ENCODE assay signal across 10 cellular contexts in genomic region chr3:49422379-49423248, GRCh38. TPM values are rescaled to one million over a fixed set of nuclear protein-coding genes. Genes with fewer than 3 reads are reported as not detected.
DNase-seq lines count a peak whose midpoint lies in the region; ATAC-seq and TF ChIP-seq lines count a peak whose summit lies in the region.
"Had no signal": no experiment of that assay in that cellular context is flagged by ENCODE, and none has a peak within 500 bp of the region (broad histone marks: within the 10 kb centered on the region; RNA-seq: fewer than 3 reads in every experiment).

Gene AMT, minus strand, starts transcription at chr3:49422473. Its CDS starts 23 bp downstream, at chr3:49422450.

- H3K79me2 ChIP-seq in H9 (ENCODE audit: insufficient read depth, low read length): no peaks in the 10 kb centered on the region

- peaks cover 10 to 31% (median 20%) of the 10 kb centered on the region in 3 experiments for H3K36me3 Mint-ChIP-seq in H9 (ENCODE audit: insufficient read depth in 1 of 3, low read depth in 3 of 3)

- no peaks in the 10 kb centered on the region for H3K79me1 ChIP-seq in H9 (ENCODE audit: insufficient read depth, low read depth, low read length, poor library complexity, severe bottlenecking)

- H3K4me1 ChIP-seq in H9 (ENCODE audit: insufficient read depth, low read length): no peaks in the 10 kb centered on the region; the same call in 1 of the 2 replicates

- H3K56ac ChIP-seq in H9 (ENCODE audit: insufficient read length, low read depth, low read length): no peak within 1 kb of the TSS

- H3K27ac Mint-ChIP-seq in H9: peak within 1 kb of the TSS; percentile 92 to 97 (median 94)

- H3K4ac ChIP-seq in H9 (ENCODE audit: low read depth, low read length): no peak within 1 kb of the TSS

- H3K4me3 Mint-ChIP-seq in H9: peak within 1 kb of the TSS; percentile 92 to 93

- H3K23ac ChIP-seq in H9 (ENCODE audit: insufficient read length, low read depth, low read length): no peak within 1 kb of the TSS

- ATAC-seq in HG03565 (IDR thresholded peaks at IDR 0.05; ENCODE audit: unreplicated experiment): no peak

- no peak within 1 kb of the TSS for H4K8ac ChIP-seq in H9 (replicated peaks; ENCODE audit: insufficient read length, low read depth, low read length)

- H2BK15ac ChIP-seq in H9 (ENCODE audit: low read depth, low read length): no peak within 1 kb of the TSS

- no peak within 1 kb of the TSS for H2AFZ ChIP-seq in H9 (ENCODE audit: low read length)

- no peak within 1 kb of the TSS for H4K91ac ChIP-seq in H9 (ENCODE audit: insufficient read length, low read depth, low read length)

- H3K9me3 ChIP-seq in H9 (ENCODE audit: control insufficient read depth, low read depth, low read length): no peaks in the 10 kb centered on the region
- H3K9me3 ChIP-seq in iPS-18c (ENCODE audit: control insufficient read depth, insufficient read depth, low read length): no peaks in the 10 kb centered on the region

- no peak within 1 kb of the TSS for H3T11ph ChIP-seq in H9 (ENCODE audit: low read length)

- TF ChIP-seq CTCF in H9 (conservative IDR thresholded peaks at IDR 0.05) (no peak; the same call in 2 of the 3 replicates), astrocyte of the spinal cord (IDR thresholded peaks at IDR 0.05; ENCODE audit: low read depth, low read length) (no peak)

- in situ Hi-C loops in astrocyte of the spinal cord (cut with HindIII; ENCODE audit: low sequenced_read_pairs): no loop called here

- H3K4me1 Mint-ChIP-seq in H9: peaks cover 18 to 21% of the 10 kb centered on the region in 2 experiments

- no peak within 1 kb of the TSS for H2AK5ac ChIP-seq in H9 (ENCODE audit: insufficient read length, low read length)

- DNase-seq in H9: peak; percentile 96
- DNase-seq in astrocyte of the spinal cord (ENCODE audit: low read depth, low spot score): peak; percentile 34
- DNase-seq in retina: peak; percentile 73
- no peak for DNase-seq in NCI-H2196 (lab: John Stamatoyannopoulos, UW; ENCODE audit: unreplicated experiment)
- DNase-seq in DMS153 (lab: John Stamatoyannopoulos, UW): no peak
- no peak for DNase-seq in A172 (ENCODE audit: low spot score)
- DNase-seq: activated CD4-positive, alpha-beta T cell treated with anti-CD3 and anti-CD28 coated beads, Interleukin-2, amount 50 U/mL, for 48 hours; kidney glomerular epithelial cell had no signal

- peak within 1 kb of the TSS; percentile 90 for H3K9ac ChIP-seq in H9 (ENCODE audit: extremely low read depth, insufficient read length, low read length)

- H2BK20ac ChIP-seq in H9 (ENCODE audit: low read depth, low read length, poor library complexity, severe bottlenecking): no peak within 1 kb of the TSS

- peak within 1 kb of the TSS; percentile 1 for H3K4me3 ChIP-seq in astrocyte of the spinal cord (ENCODE audit: low read depth, low read length)
- H3K4me3 ChIP-seq in iPS-18c (ENCODE audit: insufficient read depth, low read depth, low read length): peak within 1 kb of the TSS; percentile 75

- peak within 1 kb of the TSS; percentile 88 for H3K14ac ChIP-seq in H9 (ENCODE audit: insufficient read depth, low read length)

- H2BK120ac ChIP-seq in H9 (ENCODE audit: low read depth, low read length, poor library complexity, severe bottlenecking): no peak within 1 kb of the TSS

- peak within 1 kb of the TSS; percentile 86 for H3K4me2 ChIP-seq in H9 (ENCODE audit: insufficient read depth, insufficient read length, low read length)

- no peaks in the 10 kb centered on the region for H3K27me3 Mint-ChIP-seq in H9 (ENCODE audit: low read depth)

- H3K23me2 ChIP-seq in H9 (ENCODE audit: insufficient read length, low read depth, low read length, poor library complexity, severe bottlenecking): peaks cover 4% of the 10 kb centered on the region

- H4K5ac ChIP-seq in H9 (ENCODE audit: insufficient read length, low read depth, low read length): no peak within 1 kb of the TSS

- H3K27ac ChIP-seq in H9 (ENCODE audit: insufficient read length, low read depth, low read length): no peak within 1 kb of the TSS

- WGBS in H9 (ENCODE audit: extremely low coverage, insufficient read length, low lambda C conversion rate): no CpG with 5 or more reads among the region's 25 CpGs

- peak within 1 kb of the TSS; percentile 25 for H2BK5ac ChIP-seq in H9 (ENCODE audit: insufficient read length, low read length)

- no peaks in the 10 kb centered on the region; a peak in 1 of 5 replicates for H3K9me3 Mint-ChIP-seq in H9

- no peaks in the 10 kb centered on the region for H3K27me3 ChIP-seq in H9 (ENCODE audit: insufficient read depth, low read length)

- peak within 1 kb of the TSS; percentile 80 for H3K18ac ChIP-seq in H9 (ENCODE audit: insufficient read length, low read depth, low read length)

- no peak within 1 kb of the TSS for H2BK12ac ChIP-seq in H9 (ENCODE audit: insufficient read length, low read depth, low read length)

- H4K20me1 ChIP-seq in H9 (ENCODE audit: control insufficient read depth, insufficient read depth, insufficient read length): no peaks in the 10 kb centered on the region

RNA-seq across cellular contexts. Expression of gene AMT, which starts in this region (rescaled TPM):
- total RNA-seq in H9 (2021): 38.8 and 41.2 TPM in 2 replicates
- total RNA-seq in A172 (2014; rRNA removed; shearing (Covaris generic)): 0.93 and 1.8 TPM in 2 replicates

Comparison
In these comparisons a context has a peak if more than half of its experiments do, and no peak if none do; other contexts are left out.
1. RNA of gene AMT (total RNA-seq): 38.8 to 41.2 TPM in H9; 0.93 to 1.8 TPM in A172; every median in the first group is over 10 times any median in the second.
2. DNase-seq: peak in H9 (single experiment), astrocyte of the spinal cord (single experiment) and retina (single experiment); none in NCI-H2196 (single experiment), DMS153 (single experiment) and A172 (single experiment).